1 cellular context compared by ENCODE assay signal in the genomic region with DNA sequence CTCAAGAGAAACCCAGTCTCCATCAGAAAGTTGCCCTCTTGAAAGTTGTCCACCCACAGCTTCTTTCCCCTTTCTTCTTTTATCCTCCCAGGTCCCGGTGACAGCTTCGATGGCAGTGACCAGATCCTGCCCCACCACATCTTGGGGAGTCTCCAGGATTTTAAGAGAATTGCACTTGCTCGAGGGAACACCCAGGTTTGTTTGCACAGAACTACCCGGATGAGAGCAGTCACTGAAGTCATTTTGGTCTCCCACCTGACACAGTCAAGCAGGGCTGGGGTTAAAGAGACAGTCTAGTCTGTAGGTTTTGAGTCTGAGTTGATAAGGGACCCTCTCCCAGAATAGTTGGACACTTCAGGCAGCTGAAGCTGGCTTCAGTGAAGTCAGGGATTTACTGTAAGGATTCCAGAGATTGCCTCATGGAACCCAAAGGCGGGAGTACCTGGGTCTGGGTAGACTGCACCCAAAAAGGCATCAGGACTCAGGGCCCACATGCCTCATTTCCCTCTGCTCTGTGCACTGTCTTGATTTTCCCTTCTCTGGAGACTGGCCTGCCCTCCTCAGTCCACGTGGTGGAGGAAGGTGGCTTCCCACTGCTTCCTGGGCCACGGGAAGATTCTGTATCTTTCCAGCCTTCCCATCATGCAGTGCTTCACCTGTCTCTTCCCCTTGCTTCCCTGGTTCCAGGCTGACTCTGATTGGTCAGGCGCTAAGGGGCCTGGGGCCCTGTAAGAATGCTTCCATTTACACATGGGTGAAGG.
TF ChIP-seq lines count a peak whose summit lies in the region.

No MANE protein-coding gene starts in this region.

TF ChIP-seq in HepG2, 621 proteins besides CTCF, POLR2A, EP300 and RAD21 (continued from another document and continues in another):
- TF ChIP-seq, protein P1, sequence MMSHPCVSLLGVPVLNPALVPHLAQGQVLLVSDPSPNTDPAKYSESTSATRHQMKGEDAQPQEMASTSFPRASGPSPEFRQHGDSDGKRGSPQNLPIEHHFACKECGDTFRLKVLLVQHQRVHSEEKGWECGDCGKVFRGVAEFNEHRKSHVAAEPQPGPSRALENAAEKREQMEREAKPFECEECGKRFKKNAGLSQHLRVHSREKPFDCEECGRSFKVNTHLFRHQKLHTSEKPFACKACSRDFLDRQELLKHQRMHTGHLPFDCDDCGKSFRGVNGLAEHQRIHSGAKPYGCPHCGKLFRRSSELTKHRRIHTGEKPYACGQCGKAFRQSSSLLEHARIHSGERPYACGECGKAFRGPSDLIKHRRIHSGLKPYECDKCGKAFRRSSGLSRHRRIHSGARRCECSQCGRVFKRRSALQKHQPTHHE (CRISPR knock-in tag; IDR thresholded peaks at IDR 0.05; ENCODE audit: borderline replicate concordance), result no peak
- no peak for TF ChIP-seq ZNF530 (CRISPR knock-in tag; IDR thresholded peaks at IDR 0.05; ENCODE audit: low read depth)
- TF ChIP-seq, protein P2, sequence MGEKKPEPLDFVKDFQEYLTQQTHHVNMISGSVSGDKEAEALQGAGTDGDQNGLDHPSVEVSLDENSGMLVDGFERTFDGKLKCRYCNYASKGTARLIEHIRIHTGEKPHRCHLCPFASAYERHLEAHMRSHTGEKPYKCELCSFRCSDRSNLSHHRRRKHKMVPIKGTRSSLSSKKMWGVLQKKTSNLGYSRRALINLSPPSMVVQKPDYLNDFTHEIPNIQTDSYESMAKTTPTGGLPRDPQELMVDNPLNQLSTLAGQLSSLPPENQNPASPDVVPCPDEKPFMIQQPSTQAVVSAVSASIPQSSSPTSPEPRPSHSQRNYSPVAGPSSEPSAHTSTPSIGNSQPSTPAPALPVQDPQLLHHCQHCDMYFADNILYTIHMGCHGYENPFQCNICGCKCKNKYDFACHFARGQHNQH (CRISPR knock-in tag; IDR thresholded peaks at IDR 0.05), result 0 out of 2 replicates have a peak, but pooled peaks have one; percentile 7
- TF ChIP-seq, protein P3, sequence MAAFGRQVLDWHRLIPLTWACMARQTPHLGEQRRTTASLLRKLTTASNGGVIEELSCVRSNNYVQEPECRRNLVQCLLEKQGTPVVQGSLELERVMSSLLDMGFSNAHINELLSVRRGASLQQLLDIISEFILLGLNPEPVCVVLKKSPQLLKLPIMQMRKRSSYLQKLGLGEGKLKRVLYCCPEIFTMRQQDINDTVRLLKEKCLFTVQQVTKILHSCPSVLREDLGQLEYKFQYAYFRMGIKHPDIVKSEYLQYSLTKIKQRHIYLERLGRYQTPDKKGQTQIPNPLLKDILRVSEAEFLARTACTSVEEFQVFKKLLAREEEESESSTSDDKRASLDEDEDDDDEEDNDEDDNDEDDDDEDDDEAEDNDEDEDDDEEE (CRISPR knock-in tag; IDR thresholded peaks at IDR 0.05), result peak; percentile 60
- no peak for TF ChIP-seq ARID2 (CRISPR knock-in tag; IDR thresholded peaks at IDR 0.05; ENCODE audit: borderline replicate concordance)
- TF ChIP-seq, protein P4, sequence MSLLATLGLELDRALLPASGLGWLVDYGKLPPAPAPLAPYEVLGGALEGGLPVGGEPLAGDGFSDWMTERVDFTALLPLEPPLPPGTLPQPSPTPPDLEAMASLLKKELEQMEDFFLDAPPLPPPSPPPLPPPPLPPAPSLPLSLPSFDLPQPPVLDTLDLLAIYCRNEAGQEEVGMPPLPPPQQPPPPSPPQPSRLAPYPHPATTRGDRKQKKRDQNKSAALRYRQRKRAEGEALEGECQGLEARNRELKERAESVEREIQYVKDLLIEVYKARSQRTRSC (CRISPR knock-in tag; IDR thresholded peaks at IDR 0.05; ENCODE audit: low read depth), result no peak
- TF ChIP-seq, protein P5, sequence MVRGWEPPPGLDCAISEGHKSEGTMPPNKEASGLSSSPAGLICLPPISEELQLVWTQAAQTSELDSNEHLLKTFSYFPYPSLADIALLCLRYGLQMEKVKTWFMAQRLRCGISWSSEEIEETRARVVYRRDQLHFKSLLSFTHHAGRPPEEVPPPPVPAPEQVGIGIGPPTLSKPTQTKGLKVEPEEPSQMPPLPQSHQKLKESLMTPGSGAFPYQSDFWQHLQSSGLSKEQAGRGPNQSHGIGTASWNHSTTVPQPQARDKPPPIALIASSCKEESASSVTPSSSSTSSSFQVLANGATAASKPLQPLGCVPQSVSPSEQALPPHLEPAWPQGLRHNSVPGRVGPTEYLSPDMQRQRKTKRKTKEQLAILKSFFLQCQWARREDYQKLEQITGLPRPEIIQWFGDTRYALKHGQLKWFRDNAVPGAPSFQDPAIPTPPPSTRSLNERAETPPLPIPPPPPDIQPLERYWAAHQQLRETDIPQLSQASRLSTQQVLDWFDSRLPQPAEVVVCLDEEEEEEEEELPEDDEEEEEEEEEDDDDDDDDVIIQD (CRISPR knock-in tag; IDR thresholded peaks at IDR 0.05; ENCODE audit: low read depth), result no peak
- no peak for TF ChIP-seq ZMYM2 (CRISPR knock-in tag; IDR thresholded peaks at IDR 0.05)
- TF ChIP-seq XRCC5 (optimal IDR thresholded peaks at IDR 0.05; ENCODE audit: low read length), result peak; percentile 2
- TF ChIP-seq, protein P6, sequence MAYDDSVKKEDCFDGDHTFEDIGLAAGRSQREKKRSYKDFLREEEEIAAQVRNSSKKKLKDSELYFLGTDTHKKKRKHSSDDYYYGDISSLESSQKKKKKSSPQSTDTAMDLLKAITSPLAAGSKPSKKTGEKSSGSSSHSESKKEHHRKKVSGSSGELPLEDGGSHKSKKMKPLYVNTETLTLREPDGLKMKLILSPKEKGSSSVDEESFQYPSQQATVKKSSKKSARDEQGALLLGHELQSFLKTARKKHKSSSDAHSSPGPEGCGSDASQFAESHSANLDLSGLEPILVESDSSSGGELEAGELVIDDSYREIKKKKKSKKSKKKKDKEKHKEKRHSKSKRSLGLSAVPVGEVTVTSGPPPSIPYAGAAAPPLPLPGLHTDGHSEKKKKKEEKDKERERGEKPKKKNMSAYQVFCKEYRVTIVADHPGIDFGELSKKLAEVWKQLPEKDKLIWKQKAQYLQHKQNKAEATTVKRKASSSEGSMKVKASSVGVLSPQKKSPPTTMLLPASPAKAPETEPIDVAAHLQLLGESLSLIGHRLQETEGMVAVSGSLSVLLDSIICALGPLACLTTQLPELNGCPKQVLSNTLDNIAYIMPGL (CRISPR knock-in tag; IDR thresholded peaks at IDR 0.05; ENCODE audit: borderline replicate concordance in 1 of 2, low read depth in 1 of 2), result peak in 1 of 2 experiments; percentile 16; a peak in 1 of 4 replicates
- TF ChIP-seq TOPORS (CRISPR knock-in tag; IDR thresholded peaks at IDR 0.05), result no peak
- 0 out of 2 replicates have a peak, but pooled peaks have one; percentile 69 for TF ChIP-seq ZNF567 (CRISPR knock-in tag; IDR thresholded peaks at IDR 0.05; ENCODE audit: borderline replicate concordance)
- TF ChIP-seq, protein P7, sequence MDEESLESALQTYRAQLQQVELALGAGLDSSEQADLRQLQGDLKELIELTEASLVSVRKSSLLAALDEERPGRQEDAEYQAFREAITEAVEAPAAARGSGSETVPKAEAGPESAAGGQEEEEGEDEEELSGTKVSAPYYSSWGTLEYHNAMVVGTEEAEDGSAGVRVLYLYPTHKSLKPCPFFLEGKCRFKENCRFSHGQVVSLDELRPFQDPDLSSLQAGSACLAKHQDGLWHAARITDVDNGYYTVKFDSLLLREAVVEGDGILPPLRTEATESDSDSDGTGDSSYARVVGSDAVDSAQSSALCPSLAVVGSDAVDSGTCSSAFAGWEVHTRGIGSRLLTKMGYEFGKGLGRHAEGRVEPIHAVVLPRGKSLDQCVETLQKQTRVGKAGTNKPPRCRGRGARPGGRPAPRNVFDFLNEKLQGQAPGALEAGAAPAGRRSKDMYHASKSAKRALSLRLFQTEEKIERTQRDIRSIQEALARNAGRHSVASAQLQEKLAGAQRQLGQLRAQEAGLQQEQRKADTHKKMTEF (CRISPR knock-in tag; IDR thresholded peaks at IDR 0.05), result no peak
- TF ChIP-seq, protein P8, sequence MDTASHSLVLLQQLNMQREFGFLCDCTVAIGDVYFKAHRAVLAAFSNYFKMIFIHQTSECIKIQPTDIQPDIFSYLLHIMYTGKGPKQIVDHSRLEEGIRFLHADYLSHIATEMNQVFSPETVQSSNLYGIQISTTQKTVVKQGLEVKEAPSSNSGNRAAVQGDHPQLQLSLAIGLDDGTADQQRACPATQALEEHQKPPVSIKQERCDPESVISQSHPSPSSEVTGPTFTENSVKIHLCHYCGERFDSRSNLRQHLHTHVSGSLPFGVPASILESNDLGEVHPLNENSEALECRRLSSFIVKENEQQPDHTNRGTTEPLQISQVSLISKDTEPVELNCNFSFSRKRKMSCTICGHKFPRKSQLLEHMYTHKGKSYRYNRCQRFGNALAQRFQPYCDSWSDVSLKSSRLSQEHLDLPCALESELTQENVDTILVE (CRISPR knock-in tag; IDR thresholded peaks at IDR 0.05), result no peak
- TF ChIP-seq ZBTB20 (CRISPR knock-in tag; IDR thresholded peaks at IDR 0.05; ENCODE audit: borderline replicate concordance, low read depth), result no peak
- TF ChIP-seq HNF4A (CRISPR knock-in tag; IDR thresholded peaks at IDR 0.05), result no peak
- TF ChIP-seq, protein P9, sequence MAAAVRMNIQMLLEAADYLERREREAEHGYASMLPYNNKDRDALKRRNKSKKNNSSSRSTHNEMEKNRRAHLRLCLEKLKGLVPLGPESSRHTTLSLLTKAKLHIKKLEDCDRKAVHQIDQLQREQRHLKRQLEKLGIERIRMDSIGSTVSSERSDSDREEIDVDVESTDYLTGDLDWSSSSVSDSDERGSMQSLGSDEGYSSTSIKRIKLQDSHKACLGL (CRISPR knock-in tag; IDR thresholded peaks at IDR 0.05), result peak; percentile 53; the same call in 1 of the 2 replicates
- TF ChIP-seq ZFP36L2 (CRISPR knock-in tag; IDR thresholded peaks at IDR 0.05), result no peak
- TF ChIP-seq HOXA5 (CRISPR knock-in tag; IDR thresholded peaks at IDR 0.05), result no peak
- TF ChIP-seq, protein P10, sequence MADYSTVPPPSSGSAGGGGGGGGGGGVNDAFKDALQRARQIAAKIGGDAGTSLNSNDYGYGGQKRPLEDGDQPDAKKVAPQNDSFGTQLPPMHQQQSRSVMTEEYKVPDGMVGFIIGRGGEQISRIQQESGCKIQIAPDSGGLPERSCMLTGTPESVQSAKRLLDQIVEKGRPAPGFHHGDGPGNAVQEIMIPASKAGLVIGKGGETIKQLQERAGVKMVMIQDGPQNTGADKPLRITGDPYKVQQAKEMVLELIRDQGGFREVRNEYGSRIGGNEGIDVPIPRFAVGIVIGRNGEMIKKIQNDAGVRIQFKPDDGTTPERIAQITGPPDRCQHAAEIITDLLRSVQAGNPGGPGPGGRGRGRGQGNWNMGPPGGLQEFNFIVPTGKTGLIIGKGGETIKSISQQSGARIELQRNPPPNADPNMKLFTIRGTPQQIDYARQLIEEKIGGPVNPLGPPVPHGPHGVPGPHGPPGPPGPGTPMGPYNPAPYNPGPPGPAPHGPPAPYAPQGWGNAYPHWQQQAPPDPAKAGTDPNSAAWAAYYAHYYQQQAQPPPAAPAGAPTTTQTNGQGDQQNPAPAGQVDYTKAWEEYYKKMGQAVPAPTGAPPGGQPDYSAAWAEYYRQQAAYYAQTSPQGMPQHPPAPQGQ (CRISPR knock-in tag; IDR thresholded peaks at IDR 0.05; ENCODE audit: borderline replicate concordance), result no peak
- TF ChIP-seq HOXA7 (CRISPR knock-in tag; IDR thresholded peaks at IDR 0.05), result no peak
- TF ChIP-seq, protein P11, sequence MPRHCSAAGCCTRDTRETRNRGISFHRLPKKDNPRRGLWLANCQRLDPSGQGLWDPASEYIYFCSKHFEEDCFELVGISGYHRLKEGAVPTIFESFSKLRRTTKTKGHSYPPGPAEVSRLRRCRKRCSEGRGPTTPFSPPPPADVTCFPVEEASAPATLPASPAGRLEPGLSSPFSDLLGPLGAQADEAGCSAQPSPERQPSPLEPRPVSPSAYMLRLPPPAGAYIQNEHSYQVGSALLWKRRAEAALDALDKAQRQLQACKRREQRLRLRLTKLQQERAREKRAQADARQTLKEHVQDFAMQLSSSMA (CRISPR knock-in tag; IDR thresholded peaks at IDR 0.05), result no peak
- TF ChIP-seq PITX1 (CRISPR knock-in tag; IDR thresholded peaks at IDR 0.05), result no peak
- peak; percentile 46 for TF ChIP-seq ELF1 (CRISPR knock-in tag; IDR thresholded peaks at IDR 0.05)
- no peak for TF ChIP-seq PHF21A (CRISPR knock-in tag; IDR thresholded peaks at IDR 0.05)
- TF ChIP-seq ZMYM3 (CRISPR knock-in tag; IDR thresholded peaks at IDR 0.05), result no peak
- TF ChIP-seq, protein P12, sequence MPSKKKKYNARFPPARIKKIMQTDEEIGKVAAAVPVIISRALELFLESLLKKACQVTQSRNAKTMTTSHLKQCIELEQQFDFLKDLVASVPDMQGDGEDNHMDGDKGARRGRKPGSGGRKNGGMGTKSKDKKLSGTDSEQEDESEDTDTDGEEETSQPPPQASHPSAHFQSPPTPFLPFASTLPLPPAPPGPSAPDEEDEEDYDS (CRISPR knock-in tag; IDR thresholded peaks at IDR 0.05), result 0 out of 2 replicates have a peak, but pooled peaks have one; percentile 30
- TF ChIP-seq NRL (CRISPR knock-in tag; IDR thresholded peaks at IDR 0.05; ENCODE audit: borderline replicate concordance), result peak; percentile 4; the same call in 1 of the 2 replicates
- TF ChIP-seq ZNF782 (CRISPR knock-in tag; IDR thresholded peaks at IDR 0.05; ENCODE audit: borderline replicate concordance), result peak; percentile 30; the same call in 1 of the 2 replicates
- TF ChIP-seq, protein P13, sequence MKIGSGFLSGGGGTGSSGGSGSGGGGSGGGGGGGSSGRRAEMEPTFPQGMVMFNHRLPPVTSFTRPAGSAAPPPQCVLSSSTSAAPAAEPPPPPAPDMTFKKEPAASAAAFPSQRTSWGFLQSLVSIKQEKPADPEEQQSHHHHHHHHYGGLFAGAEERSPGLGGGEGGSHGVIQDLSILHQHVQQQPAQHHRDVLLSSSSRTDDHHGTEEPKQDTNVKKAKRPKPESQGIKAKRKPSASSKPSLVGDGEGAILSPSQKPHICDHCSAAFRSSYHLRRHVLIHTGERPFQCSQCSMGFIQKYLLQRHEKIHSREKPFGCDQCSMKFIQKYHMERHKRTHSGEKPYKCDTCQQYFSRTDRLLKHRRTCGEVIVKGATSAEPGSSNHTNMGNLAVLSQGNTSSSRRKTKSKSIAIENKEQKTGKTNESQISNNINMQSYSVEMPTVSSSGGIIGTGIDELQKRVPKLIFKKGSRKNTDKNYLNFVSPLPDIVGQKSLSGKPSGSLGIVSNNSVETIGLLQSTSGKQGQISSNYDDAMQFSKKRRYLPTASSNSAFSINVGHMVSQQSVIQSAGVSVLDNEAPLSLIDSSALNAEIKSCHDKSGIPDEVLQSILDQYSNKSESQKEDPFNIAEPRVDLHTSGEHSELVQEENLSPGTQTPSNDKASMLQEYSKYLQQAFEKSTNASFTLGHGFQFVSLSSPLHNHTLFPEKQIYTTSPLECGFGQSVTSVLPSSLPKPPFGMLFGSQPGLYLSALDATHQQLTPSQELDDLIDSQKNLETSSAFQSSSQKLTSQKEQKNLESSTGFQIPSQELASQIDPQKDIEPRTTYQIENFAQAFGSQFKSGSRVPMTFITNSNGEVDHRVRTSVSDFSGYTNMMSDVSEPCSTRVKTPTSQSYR (CRISPR knock-in tag; IDR thresholded peaks at IDR 0.05; ENCODE audit: borderline replicate concordance), result peak; percentile 22; the same call in 1 of the 2 replicates
